7 cellular contexts compared by ENCODE assay signal in the genomic region with DNA sequence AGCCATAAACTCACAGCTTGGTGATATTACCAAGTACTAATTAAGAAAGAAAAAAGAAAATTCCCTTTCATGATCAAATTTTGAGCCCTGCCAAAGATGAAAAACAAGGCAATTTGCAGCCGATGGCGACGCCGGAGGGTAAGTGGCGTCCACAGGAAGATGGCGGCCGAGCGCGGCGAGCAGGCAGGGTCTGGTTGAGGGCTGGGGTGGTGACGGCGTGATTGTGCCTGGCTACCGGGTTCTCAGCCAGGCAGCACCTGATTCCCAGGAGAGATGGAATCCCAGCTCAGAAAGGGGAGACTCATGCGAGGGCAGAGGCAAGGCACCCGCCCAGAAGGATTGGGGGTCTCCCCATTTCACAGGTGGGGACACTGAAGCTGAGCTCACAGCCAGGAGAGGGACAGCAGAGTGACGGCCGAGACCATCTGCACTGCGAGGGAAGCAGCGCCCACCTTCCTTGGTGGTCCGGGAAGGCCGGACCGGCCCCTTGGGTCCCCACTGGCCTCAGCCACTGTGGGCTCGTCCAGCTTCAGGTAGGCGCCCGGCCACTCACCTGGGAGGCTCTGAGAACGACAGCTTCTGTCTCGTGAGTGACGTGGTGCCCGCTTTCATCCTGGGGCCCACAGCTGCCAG.
DNase-seq lines count a peak whose midpoint lies in the region; ATAC-seq, FAIRE-seq and TF ChIP-seq lines count a peak whose summit lies in the region.
"Not testable (repeated sequence)": the region's sequence is repeated elsewhere in the genome, so short reads cannot be mapped to it uniquely, and the experiment has no call there.

No MANE protein-coding gene starts in this region.

- H3K36me3 Mint-ChIP-seq in nephron progenitor cell (ENCODE audit: low read depth): peaks cover 44% of the 10 kb centered on the region

- not testable (repeated sequence) for BruUV-seq in HepG2 (replicated peaks; lab: Mats Ljungman, UMichigan)

- H3K36me3 ChIP-seq in DND-41 (ENCODE audit: insufficient read depth, low read length); colonic mucosa; HepG2 (replicated peaks in 1 of 2; ENCODE audit: control insufficient read depth in 1 of 2, insufficient read depth in 2 of 2, low read length in 2 of 2); prostate gland: not testable (repeated sequence)

- not testable (repeated sequence) for H3K9me3 ChIP-seq in DND-41 (ENCODE audit: insufficient read depth, low read length, severe bottlenecking); colonic mucosa; prostate gland
- H3K9me3 ChIP-seq in HepG2 (ENCODE audit: low read length): peaks cover 11% of the 10 kb centered on the region

- not testable (repeated sequence) for TF ChIP-seq POLR2A in HepG2 (IDR thresholded peaks at IDR 0.05; ENCODE audit: insufficient read depth in 1 of 2, low read depth in 2 of 2, low read length in 2 of 2); prostate gland (IDR thresholded peaks at IDR 0.05)

- H3K4me3 Mint-ChIP-seq in nephron progenitor cell: peak overlapping the region; percentile 72

- not testable (repeated sequence) for H3K79me2 ChIP-seq in DND-41 (ENCODE audit: insufficient read depth, low read length); HepG2 (ENCODE audit: insufficient read depth, low read length)

- DNase-seq in DND-41; colonic mucosa; HepG2 (ENCODE audit: low spot score); nephron progenitor cell; prostate gland (ENCODE audit: low spot score): not testable (repeated sequence)

- H3K4me1 ChIP-seq in DND-41 (ENCODE audit: insufficient read depth, low read length) (peaks cover 25% of the 10 kb centered on the region), HepG2 (ENCODE audit: insufficient read depth, low read length) (peaks cover 54% of the 10 kb centered on the region)
- not testable (repeated sequence) for H3K4me1 ChIP-seq in colonic mucosa; prostate gland (replicated peaks)

- not testable (repeated sequence) for H3K27ac Mint-ChIP-seq in nephron progenitor cell

- peak overlapping the region; percentile 68; the same call in 1 of the 2 replicates for H3K4me2 ChIP-seq in DND-41 (ENCODE audit: insufficient read depth, low read length)
- H3K4me2 ChIP-seq in HepG2 (ENCODE audit: low read depth, low read length): peak overlapping the region; percentile 84; the same call in 1 of the 2 replicates

- CTCF ChIA-PET in HepG2 (lab: Yijun Ruan, JAX; ENCODE audit: low intra/inter-chr PET ratio, low total read pairs): not testable (repeated sequence)

- not testable (repeated sequence) for ATAC-seq in DND-41 (ENCODE audit: insufficient read depth, low read depth); HepG2

- H2AFZ ChIP-seq in DND-41 (ENCODE audit: low read depth, low read length); HepG2 (ENCODE audit: low read length): not testable (repeated sequence)

- not testable (repeated sequence) for TF ChIP-seq CTCF in 22Rv1 (IDR thresholded peaks at IDR 0.05); DND-41 (IDR thresholded peaks at IDR 0.05; ENCODE audit: borderline replicate concordance, extremely low read depth, low read length, poor library complexity, severe bottlenecking); VCaP (conservative IDR thresholded peaks at IDR 0.05); colonic mucosa (IDR thresholded peaks at IDR 0.05); HepG2 (CRISPR knock-in tag; IDR thresholded peaks at IDR 0.05); nephron progenitor cell (IDR thresholded peaks at IDR 0.05); prostate gland (IDR thresholded peaks at IDR 0.05)

- H4K20me1 ChIP-seq in DND-41 (ENCODE audit: insufficient read depth, low read length); HepG2 (ENCODE audit: insufficient read depth, low read length): not testable (repeated sequence)

- not testable (repeated sequence) for FAIRE-seq in HepG2 (lab: Jason Lieb, UNC)

- H3K27ac ChIP-seq in 22Rv1 (peak overlapping the region; percentile 76), DND-41 (ENCODE audit: low read length) (peak overlapping the region; percentile 83), VCaP (peak overlapping the region; percentile 52; the same call in 1 of the 2 replicates), prostate gland (peak overlapping the region; percentile 58 to 79)
- not testable (repeated sequence) for H3K27ac ChIP-seq in colonic mucosa; HepG2 (ENCODE audit: extremely low read length, insufficient read depth, low read length)

- H3K4me3 ChIP-seq in DND-41 (ENCODE audit: low read depth in 1 of 2, low read length in 2 of 2); HepG2 (replicated peaks in 1 of 3; ENCODE audit: insufficient read depth in 1 of 3, low read depth in 2 of 3, low read length in 3 of 3): not testable (repeated sequence)
- H3K4me3 ChIP-seq in colonic mucosa: peak overlapping the region; percentile 38
- peak overlapping the region in 1 of 2 donors; percentile 25 for H3K4me3 ChIP-seq in prostate gland

- 95% methylated on average over 16 of the region's 29 CpGs for WGBS in HepG2 (ENCODE audit: low lambda C conversion rate)
- 93% methylated on average over 29 of the region's 29 CpGs for WGBS in prostate gland

- H3K27me3 Mint-ChIP-seq in nephron progenitor cell (ENCODE audit: low read depth, poor library complexity): not testable (repeated sequence)

- intact Hi-C loops in colonic mucosa (cut with DNase I); HepG2 (cut with micrococcal nuclease; ENCODE audit: unreplicated experiment): not testable (repeated sequence)
- intact Hi-C loops in prostate gland (cut with DNase I): loop anchor here (10.0 kb wide), 1 partner anchor 400 kb away; the partner anchor contains the start of gene DERL3

- in situ Hi-C loops in HepG2 (cut with HindIII; ENCODE audit: extremely low pct_ligation_motif_present, low pct_unique_long_range_greater_than_20kb): not testable (repeated sequence)

- peaks cover 74% of the 10 kb centered on the region for H3K4me1 Mint-ChIP-seq in nephron progenitor cell

- H3K9me3 Mint-ChIP-seq in nephron progenitor cell: peaks cover 44% of the 10 kb centered on the region

- peak overlapping the region; percentile 72 for H3K9ac ChIP-seq in DND-41 (ENCODE audit: low read depth, low read length)
- H3K9ac ChIP-seq in colonic mucosa (ENCODE audit: low read depth in 2 of 2, low read length in 2 of 2); HepG2 (ENCODE audit: insufficient read depth, low read depth, low read length): not testable (repeated sequence)

- not testable (repeated sequence) for TF ChIP-seq EP300 in HepG2 (IDR thresholded peaks at IDR 0.05; ENCODE audit: low read depth in 2 of 2, low read length in 2 of 2); HepG2 (CRISPR knock-in tag; IDR thresholded peaks at IDR 0.05; ENCODE audit: borderline replicate concordance)

- not testable (repeated sequence) for TF ChIP-seq RAD21 in HepG2 (CRISPR knock-in tag; IDR thresholded peaks at IDR 0.05)

- POLR2A ChIA-PET in HepG2 (lab: Yijun Ruan, JAX): interaction anchor here (1.6 kb wide), 1 partner anchor 101 kb away, joined by 3 read pairs; no protein-coding TSS in a partner anchor

- H3K27me3 ChIP-seq in DND-41 (ENCODE audit: insufficient read depth, low read length, poor library complexity); colonic mucosa; HepG2 (ENCODE audit: control insufficient read depth in 1 of 2, insufficient read depth in 2 of 2, low read length in 2 of 2); prostate gland (replicated peaks; ENCODE audit: insufficient read depth): not testable (repeated sequence)
